10 cellular contexts compared by ENCODE assay signal in the genomic region with DNA sequence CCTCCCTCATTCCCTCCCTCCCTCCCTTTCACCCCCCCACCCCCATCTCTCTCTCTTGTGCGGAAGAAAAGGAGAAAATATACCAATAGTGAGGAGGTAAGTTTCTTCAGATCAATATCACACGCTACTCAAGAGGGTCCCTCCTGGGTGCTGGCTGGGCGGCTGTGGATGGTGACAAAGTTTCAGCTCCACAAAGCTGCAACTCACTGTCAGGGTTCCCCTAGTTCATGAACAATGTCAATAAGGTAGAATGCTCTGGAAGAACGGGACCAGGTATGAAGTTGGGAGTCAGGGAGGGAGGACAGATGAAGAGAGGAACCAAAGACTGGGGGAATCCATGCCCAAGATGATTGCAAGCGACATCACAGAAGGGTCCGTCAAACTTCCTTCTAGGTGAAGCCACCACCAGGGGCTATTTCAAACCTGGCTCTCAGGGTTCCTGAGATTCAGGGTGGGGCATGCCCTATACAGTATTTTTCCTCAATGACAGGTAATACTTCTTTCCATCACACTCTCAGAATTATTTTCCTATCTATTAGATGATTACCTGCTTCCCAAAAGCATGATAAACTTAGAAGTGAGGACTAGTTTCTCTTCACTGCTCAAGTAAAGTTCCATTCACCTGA. TPM values are rescaled to one million over a fixed set of nuclear protein-coding genes. Genes with fewer than 3 reads are reported as not detected.
DNase-seq lines count a peak whose midpoint lies in the region; ATAC-seq and TF ChIP-seq lines count a peak whose summit lies in the region.
"Had no signal": no experiment of that assay in that cellular context is flagged by ENCODE, and none has a peak within 500 bp of the region (broad histone marks: within the 10 kb centered on the region; RNA-seq: fewer than 3 reads in every experiment).

No MANE protein-coding gene starts in this region.

- H3K27ac ChIP-seq in cingulate gyrus (ENCODE audit: low read depth, low read length): peak overlapping the region; percentile 88
- peak overlapping the region in 1 of 2 donors; percentile 71 for H3K27ac ChIP-seq in left lung
- H3K27ac ChIP-seq in Peyer's patch: peak overlapping the region in 1 of 4 donors; percentile 76
- H3K27ac ChIP-seq: prostate gland had no signal

- DNase-seq in HFF-Myc (ENCODE audit: extremely low read depth, low read depth): no peak
- no peak for DNase-seq in left lung
- DNase-seq in superior temporal gyrus (ENCODE audit: extremely low spot score): peak; percentile 56
- DNase-seq in activated effector memory CD4-positive, alpha-beta T cell treated with anti-CD3 and anti-CD28 coated beads, Interleukin-2, amount 50 U/mL, for 16 hours: no peak
- no peak for DNase-seq in SIG-M5 (lab: John Stamatoyannopoulos, UW)
- no peak for DNase-seq in Peyer's patch
- DNase-seq: CD8-positive, alpha-beta memory T cell had no signal

- TF ChIP-seq CTCF in HFF-Myc (IDR thresholded peaks at IDR 0.05; ENCODE audit: low read depth, low read length, missing control alignments): no peak
- no peak for TF ChIP-seq CTCF in left lung (IDR thresholded peaks at IDR 0.05)
- no peak for TF ChIP-seq CTCF in Peyer's patch (IDR thresholded peaks at IDR 0.05)

- H3K4me3 ChIP-seq in HFF-Myc (replicated peaks; ENCODE audit: low read depth, low read length) (peak overlapping the region; percentile 51), left lung (peak overlapping the region; percentile 37 to 47), Peyer's patch (peak overlapping the region in 2 of 4 donors; percentile 56 to 59)

- H3K4me1 ChIP-seq in left lung: no peaks in the 10 kb centered on the region
- no peaks in the 10 kb centered on the region for H3K4me1 ChIP-seq in Peyer's patch
- H3K4me1 ChIP-seq: prostate gland had no signal

- ATAC-seq in left lung: no peak
- no peak for ATAC-seq in HG03442 (IDR thresholded peaks at IDR 0.05; ENCODE audit: unreplicated experiment)

- H3K36me3 ChIP-seq in left lung (no peaks in the 10 kb centered on the region), Peyer's patch (no peaks in the 10 kb centered on the region)
- H3K36me3 ChIP-seq: prostate gland had no signal

- TF ChIP-seq POLR2A in Peyer's patch (IDR thresholded peaks at IDR 0.05): no peak

- H3K9me3 ChIP-seq in left lung (no peaks in the 10 kb centered on the region), Peyer's patch (no peaks in the 10 kb centered on the region)
- H3K9me3 ChIP-seq: prostate gland had no signal

- H3K27me3 ChIP-seq in left lung (peaks cover 9 to 43% of the 10 kb centered on the region in 2 donors), Peyer's patch (no peaks in the 10 kb centered on the region)

- intact Hi-C loops in left lung (cut with DNase I): no loop called here

RNA-seq across cellular contexts. Expression of a gene that starts 1.4 kb away (rescaled TPM):
- total RNA-seq in left lung: 10 to 100 TPM in 1 of 2 donors, 1 to 10 TPM in 1; 5.5 to 13.8 TPM
- 10 to 100 TPM in 1 of 4 donors, 1 to 10 TPM in 3; 2.5 to 15.7 (median 3.3) TPM for total RNA-seq in Peyer's patch
- total RNA-seq: CD8-positive, alpha-beta memory T cell had no signal
